ENCODE assay signal across 9 cellular contexts in the genomic region with DNA sequence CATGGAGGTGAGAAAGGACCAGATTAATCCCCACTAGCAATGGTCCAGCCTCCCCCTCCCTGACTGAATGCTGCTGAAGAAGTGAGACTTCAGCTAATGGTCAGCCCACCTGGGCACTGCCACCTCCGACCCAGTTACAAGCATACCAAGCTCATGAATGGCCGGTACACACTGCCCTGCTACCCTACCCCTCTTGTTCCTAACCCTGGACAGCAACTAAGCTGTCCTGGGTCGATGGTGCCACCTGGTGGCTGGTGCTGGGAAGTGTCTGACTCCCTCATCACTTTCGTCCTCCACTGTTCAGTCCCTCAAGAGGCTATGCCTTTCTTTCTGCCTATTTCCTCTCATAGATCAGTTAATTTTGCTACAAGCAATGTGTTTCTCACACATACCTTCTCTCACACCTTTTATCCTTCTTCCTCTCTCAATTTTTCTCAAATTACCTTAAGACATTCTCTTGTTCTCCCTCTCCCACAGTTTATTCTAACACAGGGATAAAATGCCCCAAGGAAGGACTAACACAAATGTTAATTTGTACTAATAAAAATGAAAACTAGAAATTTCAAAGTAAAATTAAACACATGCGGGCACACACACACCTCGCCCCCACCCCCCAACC. TPM values are rescaled to one million over a fixed set of nuclear protein-coding genes. Genes with fewer than 3 reads are reported as not detected.
DNase-seq lines count a peak whose midpoint lies in the region; ATAC-seq, FAIRE-seq and TF ChIP-seq lines count a peak whose summit lies in the region.
"Had no signal": no experiment of that assay in that cellular context is flagged by ENCODE, and none has a peak within 500 bp of the region (broad histone marks: within the 10 kb centered on the region; RNA-seq: fewer than 3 reads in every experiment).

No MANE protein-coding gene starts in this region.

- ATAC-seq in HG03457 (IDR thresholded peaks at IDR 0.05; ENCODE audit: unreplicated experiment) (no peak), GM19328 (IDR thresholded peaks at IDR 0.05; ENCODE audit: unreplicated experiment) (no peak)

- intact Hi-C loops in testis (cut with DNase I; ENCODE audit: low total_unique reads) = no loop called here
- intact Hi-C loops in uterus (cut with DNase I; ENCODE audit: low total_unique reads) = no loop called here

- WGBS in hepatocyte (ENCODE audit: low lambda C conversion rate, missing lambda C conversion rate) = 11% methylated on average over 6 of the region's 6 CpGs
- WGBS in testis, 2 donors = 25 to 32% methylated on average over 6 of the region's 6 CpGs

- no peaks in the 10 kb centered on the region for H3K9me2 ChIP-seq in hepatocyte (replicated peaks; ENCODE audit: insufficient read depth)

- H3K27me3 ChIP-seq in hepatocyte = peaks cover 57% of the 10 kb centered on the region
- H3K27me3 ChIP-seq in testis = no peaks in the 10 kb centered on the region
- peaks cover 0 to 11% of the 10 kb centered on the region in 2 donors for H3K27me3 ChIP-seq in uterus

- no peak overlapping the region for H3K4me3 ChIP-seq in hepatocyte
- no peak overlapping the region for H3K4me3 ChIP-seq in testis
- no peak overlapping the region for H3K4me3 ChIP-seq in uterus

- H2AFZ ChIP-seq in hepatocyte = no peak overlapping the region

- TF ChIP-seq CTCF in C4-2B (conservative IDR thresholded peaks at IDR 0.05) (peak; percentile 86), VCaP (conservative IDR thresholded peaks at IDR 0.05) (peak; percentile 82), hepatocyte (IDR thresholded peaks at IDR 0.05; ENCODE audit: poor library complexity) (peak; percentile 41), testis (IDR thresholded peaks at IDR 0.05) (peak; percentile 43 to 62 (median 49)), uterus (IDR thresholded peaks at IDR 0.05) (no peak)

- DNase-seq in GM19239 (ENCODE audit: insufficient read length, low spot score) (no peak), hepatocyte (ENCODE audit: low spot score) (no peak), testis (peak; percentile 66), uterus (no peak)

- peak; percentile 79 for FAIRE-seq in GM19239 (lab: Jason Lieb, UNC)
- FAIRE-seq: islet of Langerhans had no signal

- H3K9me3 ChIP-seq in hepatocyte (ENCODE audit: low read depth) (no peaks in the 10 kb centered on the region), testis (no peaks in the 10 kb centered on the region), uterus (no peaks in the 10 kb centered on the region)

- H3K4me1 ChIP-seq in hepatocyte (ENCODE audit: insufficient read depth) (peaks cover under 1% of the 10 kb centered on the region), testis (no peaks in the 10 kb centered on the region), uterus (peaks cover 0 to under 1% of the 10 kb centered on the region in 2 donors)

- H3K79me2 ChIP-seq in hepatocyte = no peaks in the 10 kb centered on the region

- no peak overlapping the region for H3K4me2 ChIP-seq in hepatocyte

- no peaks in the 10 kb centered on the region for H4K20me1 ChIP-seq in hepatocyte (ENCODE audit: insufficient read depth, poor library complexity, severe bottlenecking)

- no peak for TF ChIP-seq POLR2A in testis (IDR thresholded peaks at IDR 0.05)
- no peak for TF ChIP-seq POLR2A in uterus (IDR thresholded peaks at IDR 0.05)

- no peak overlapping the region for H3K27ac ChIP-seq in C4-2B
- no peak overlapping the region for H3K27ac ChIP-seq in VCaP
- H3K27ac ChIP-seq in hepatocyte = no peak overlapping the region
- no peak overlapping the region for H3K27ac ChIP-seq in testis
- H3K27ac ChIP-seq in uterus = no peak overlapping the region

- H3K36me3 ChIP-seq in hepatocyte (replicated peaks; ENCODE audit: insufficient read depth, low read depth) = no peaks in the 10 kb centered on the region
- H3K36me3 ChIP-seq in testis (ENCODE audit: low read depth, missing control alignments) = no peaks in the 10 kb centered on the region
- H3K36me3 ChIP-seq in uterus = no peaks in the 10 kb centered on the region

RNA-seq across cellular contexts. Expression of a gene that starts 42.4 kb away (rescaled TPM):
- total RNA-seq in hepatocyte = not detected in 2 replicates
- polyA plus RNA-seq in hepatocyte = not detected in 2 replicates
- 1 to 10 TPM in 1 of 2 donors, under 1 TPM in 1; 0.79 to 1.9 TPM for total RNA-seq in testis
- 1.3 TPM for polyA plus RNA-seq in testis (ENCODE audit: insufficient read depth, low read depth, low replicate concordance)
- under 1 TPM in 1 of 4 donors, not detected in 3; 0.55 TPM for total RNA-seq in uterus

Comparison
In these comparisons a context has a peak if more than half of its experiments do, and no peak if none do; other contexts are left out.
1. CTCF ChIP-seq: peak in C4-2B (single experiment), VCaP (single experiment), hepatocyte (single experiment) and testis (3 of 3); none in uterus (0 of 4).